Comparison of ENCODE assay signal across 22 cellular contexts in the genomic region with DNA sequence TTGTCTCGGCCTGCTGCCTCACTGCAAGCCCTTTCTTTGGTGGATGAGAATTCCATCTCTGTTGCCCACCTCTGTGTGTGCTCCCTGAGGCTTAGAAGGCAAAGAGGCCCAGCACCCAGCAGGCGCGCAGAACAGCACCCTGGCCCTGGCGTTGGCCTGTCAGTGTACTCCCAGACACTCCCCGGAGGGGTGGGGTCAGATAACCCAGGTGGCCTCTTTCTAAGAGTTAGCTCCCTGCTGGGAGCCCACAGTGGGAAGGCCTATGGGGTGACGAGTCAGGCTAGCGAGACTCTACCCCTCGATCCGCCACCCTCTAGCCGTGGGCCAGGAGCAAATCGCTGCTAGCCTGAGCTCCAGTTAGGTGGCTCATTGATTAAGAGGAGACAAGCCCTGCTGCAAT. TPM values are rescaled to one million over a fixed set of nuclear protein-coding genes. Genes with fewer than 3 reads are reported as not detected.
"Had no signal": no experiment of that assay in that cellular context is flagged by ENCODE, and none has a peak within 500 bp of the region (broad histone marks: within the 10 kb centered on the region; RNA-seq: fewer than 3 reads in every experiment).

No MANE protein-coding gene starts in this region.

- ATAC-seq: activated CD4-positive, CD25-positive, alpha-beta regulatory T cell treated with anti-CD3 and anti-CD28 coated beads, Interleukin-2, amount 50 U/mL, for 24 hours; activated T-cell treated with anti-CD3 and anti-CD28 coated beads, Interleukin-2, amount 50 U/mL, for 72 hours; heart right ventricle; left cardiac atrium; stimulated activated naive B cell treated with anti-CD40 and anti-IgM and Interleukin-4, amounts not matched to agents 10 μg/mL and 1 μg/mL and 100 μg/mL, for 72 hours had no signal

- H3K4me3 ChIP-seq: coronary artery, heart right ventricle, sigmoid colon, transverse colon had no signal

- H3K27me3 ChIP-seq: heart right ventricle, sigmoid colon, transverse colon had no signal

- H3K9me3 ChIP-seq: heart right ventricle, sigmoid colon, transverse colon had no signal

- FAIRE-seq: bronchial epithelial cell, urothelium cell line had no signal

- H3K36me3 ChIP-seq: sigmoid colon, transverse colon had no signal

- DNase-seq: activated CD4-positive, alpha-beta memory T cell treated with anti-CD3 and anti-CD28 coated beads, Interleukin-2, amount 10 ng/mL, durations not matched to agents 7 days and 5 days; activated CD4-positive, alpha-beta T cell treated with anti-CD3 and anti-CD28 coated beads, Interleukin-2, amount 10 ng/mL, durations not matched to agents 24 days and 14 days; activated effector memory CD4-positive, alpha-beta T cell treated with Interleukin-2 at 50 U/mL for 16 hours; activated naive CD4-positive, alpha-beta T cell treated with anti-CD3 and anti-CD28 coated beads for 36 hours; activated naive CD8-positive, alpha-beta T cell treated with anti-CD3 and anti-CD28 coated beads, Interleukin-2, amount 10 ng/mL, durations not matched to agents 7 days and 5 days; activated T-cell treated with anti-CD3 and anti-CD28 coated beads, Interleukin-2, amount 50 U/mL, for 72 hours; amniotic stem cell; endodermal cell; heart right ventricle; islet precursor cell; left cardiac atrium; nephron progenitor cell; nucleus accumbens; sigmoid colon; stimulated activated CD4-positive, alpha-beta T cell treated with anti-CD3 and anti-CD28 coated beads, Interleukin-2, amount 100 ng/mL, for 48 hours; stimulated activated CD8-positive, alpha-beta memory T cell treated with anti-CD3 and anti-CD28 coated beads, Interleukin-4, amount 100 ng/mL, for 48 hours; stimulated activated naive B cell treated with anti-CD40 and anti-IgM and Interleukin-4, amounts not matched to agents 10 μg/mL and 1 μg/mL and 100 μg/mL, for 72 hours; transverse colon had no signal

- H3K27ac ChIP-seq: coronary artery, sigmoid colon, transverse colon had no signal

RNA-seq across cellular contexts. Expression of gene SRL, which starts 38.1 kb away (rescaled TPM):
- total RNA-seq: activated CD4-positive, alpha-beta memory T cell treated with anti-CD3 and anti-CD28 coated beads, Interleukin-2, amount 10 ng/mL, durations not matched to agents 7 days and 5 days; activated CD4-positive, alpha-beta T cell treated with anti-CD3 and anti-CD28 coated beads, Interleukin-2, amount 10 ng/mL, durations not matched to agents 24 days and 14 days; activated naive CD4-positive, alpha-beta T cell treated with anti-CD3 and anti-CD28 coated beads for 36 hours; activated naive CD8-positive, alpha-beta T cell treated with anti-CD3 and anti-CD28 coated beads, Interleukin-2, amount 10 ng/mL, durations not matched to agents 7 days and 5 days; activated T-cell treated with anti-CD3 and anti-CD28 coated beads, Interleukin-2, amount 50 U/mL, for 72 hours; bronchial epithelial cell; endodermal cell had no signal
